9 cellular contexts compared by ENCODE assay signal in the genomic region with DNA sequence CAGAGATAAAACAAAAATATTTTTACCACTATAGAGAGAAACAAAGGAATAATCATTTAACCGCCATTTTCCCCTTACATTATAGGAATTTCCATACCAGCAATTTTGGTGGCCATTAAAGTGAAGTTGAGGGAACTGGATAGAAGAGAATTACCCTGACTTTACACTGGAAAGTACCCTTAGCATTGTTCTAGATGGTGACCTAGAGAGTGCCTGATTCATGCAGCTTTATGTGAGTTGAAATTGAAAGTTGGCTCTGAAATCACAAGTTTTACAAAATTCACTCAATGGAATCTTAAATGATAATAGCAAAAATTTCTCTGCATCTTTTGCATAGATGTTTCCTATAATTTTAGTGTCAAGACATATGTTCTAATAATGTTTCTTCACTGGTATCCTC. TPM values are rescaled to one million over a fixed set of nuclear protein-coding genes. Genes with fewer than 3 reads are reported as not detected.
A peak's percentile ranks its signal among the peaks of the same experiment; 100 is the strongest.
DNase-seq lines count a peak whose midpoint lies in the region; ATAC-seq and FAIRE-seq lines count a peak whose summit lies in the region.
"Had no signal": no experiment of that assay in that cellular context is flagged by ENCODE, and none has a peak within 500 bp of the region (broad histone marks: within the 10 kb centered on the region; RNA-seq: fewer than 3 reads in every experiment).

No MANE protein-coding gene starts in this region.

- H3K27me3 Mint-ChIP-seq in immature natural killer cell (ENCODE audit: low read depth in 3 of 3): peaks cover 0 to 11% (median 0%) of the 10 kb centered on the region in 3 donors

- H3K9me3 Mint-ChIP-seq in immature natural killer cell: no peaks in the 10 kb centered on the region

- no peak for FAIRE-seq in GM19239 (lab: Jason Lieb, UNC)

- H3K36me3 Mint-ChIP-seq in immature natural killer cell: no peaks in the 10 kb centered on the region

- ATAC-seq in GM18520 (IDR thresholded peaks at IDR 0.05; ENCODE audit: unreplicated experiment) (peak; percentile 36), GM21717 (IDR thresholded peaks at IDR 0.05; ENCODE audit: unreplicated experiment) (peak; percentile 50), HG03565 (IDR thresholded peaks at IDR 0.05; ENCODE audit: unreplicated experiment) (peak; percentile 28)

- H3K27ac Mint-ChIP-seq in immature natural killer cell: peak overlapping the region in 4 of 6 donors; percentile 22 to 99 (median 85)

- DNase-seq in immature natural killer cell (no peak), glomerular visceral epithelial cell (ENCODE audit: extremely low spot score) (no peak), GM19239 (ENCODE audit: insufficient read length, low spot score) (no peak), pons (ENCODE audit: low spot score) (no peak), A172 (ENCODE audit: low spot score) (no peak)
- DNase-seq: foreskin melanocyte had no signal

- peaks cover 18 to 51% of the 10 kb centered on the region in 2 donors for H3K4me1 Mint-ChIP-seq in immature natural killer cell

- peak overlapping the region in 3 of 5 donors; percentile 56 to 94 (median 61) for H3K4me3 Mint-ChIP-seq in immature natural killer cell

RNA-seq across cellular contexts. Expression of a gene that starts 55.7 kb away (rescaled TPM):
- polyA plus RNA-seq in immature natural killer cell: 10 to 100 TPM; 28.1 to 58.3 (median 52.1) TPM
- total RNA-seq in A172 (2014; rRNA removed; shearing (Covaris generic)): 9.0 and 12.6 TPM in 2 replicates
